19 cellular contexts compared by ENCODE assay signal in genomic region chr5:10468256-10468655, GRCh38. TPM values are rescaled to one million over a fixed set of nuclear protein-coding genes. Genes with fewer than 3 reads are reported as not detected.
DNase-seq lines count a peak whose midpoint lies in the region; ATAC-seq, FAIRE-seq and TF ChIP-seq lines count a peak whose summit lies in the region.
"Had no signal": no experiment of that assay in that cellular context is flagged by ENCODE, and none has a peak within 500 bp of the region (broad histone marks: within the 10 kb centered on the region; RNA-seq: fewer than 3 reads in every experiment).

No MANE protein-coding gene starts in this region.

- H3K27ac Mint-ChIP-seq in neural progenitor cell, result peak overlapping the region; percentile 63
- H3K27ac Mint-ChIP-seq in naive thymus-derived CD8-positive, alpha-beta T cell, result peak overlapping the region in 1 of 10 donors; percentile 50
- H3K27ac Mint-ChIP-seq: CD14-positive monocyte had no signal

- no peak for TF ChIP-seq RAD21 in H1 (IDR thresholded peaks at IDR 0.05 in 1 of 2, conservative IDR thresholded peaks at IDR 0.05 in 1 of 2; ENCODE audit: low read depth in 2 of 2, low read length in 2 of 2)

- no peak overlapping the region for H4K91ac ChIP-seq in H1 (replicated peaks; ENCODE audit: insufficient read length, low read length)

- ATAC-seq in PC-3 (peak; percentile 82), GM18907 (IDR thresholded peaks at IDR 0.05; ENCODE audit: unreplicated experiment) (no peak)
- no peak for ATAC-seq in naive thymus-derived CD8-positive, alpha-beta T cell

- H3K4me1 ChIP-seq in PC-3 (ENCODE audit: insufficient read depth, low read length) (peaks cover 25% of the 10 kb centered on the region), H1 (replicated peaks in 1 of 4; ENCODE audit: control insufficient read depth in 3 of 4, insufficient read depth in 4 of 4, low read length in 3 of 4) (peaks cover 5 to 12% (median 8%) of the 10 kb centered on the region in 4 experiments), neural progenitor cell (no peaks in the 10 kb centered on the region)

- no peak for TF ChIP-seq EP300 in H1 (IDR thresholded peaks at IDR 0.05; ENCODE audit: borderline replicate concordance in 1 of 2, low read depth in 2 of 2, low read length in 2 of 2)

- peak overlapping the region; percentile 13; the same call in 1 of the 2 replicates for H3K9ac ChIP-seq in PC-3 (ENCODE audit: low read length)
- H3K9ac ChIP-seq in H1 (replicated peaks in 1 of 4; ENCODE audit: extremely low read depth in 1 of 4, low read depth in 3 of 4, low read length in 3 of 4), result no peak overlapping the region
- no peak overlapping the region for H3K9ac ChIP-seq in neural progenitor cell

- H3K4me3 ChIP-seq in PC-3 (ENCODE audit: low read length), result peak overlapping the region; percentile 34; the same call in 1 of the 2 replicates
- no peak overlapping the region for H3K4me3 ChIP-seq in H1 (ENCODE audit: extremely low read depth in 1 of 4, insufficient read depth in 2 of 4, low read depth in 3 of 4, low read length in 4 of 4)
- H3K4me3 ChIP-seq in neural progenitor cell, result no peak overlapping the region
- H3K4me3 ChIP-seq: K562, SJCRH30 had no signal

- H3K27ac ChIP-seq in PC-3 (ENCODE audit: low read length), result peak overlapping the region; percentile 68
- no peak overlapping the region for H3K27ac ChIP-seq in H1 (ENCODE audit: low read depth, low read length)
- no peak overlapping the region for H3K27ac ChIP-seq in neural progenitor cell
- H3K27ac ChIP-seq: HL-60, SJCRH30 had no signal

- H3K23me2 ChIP-seq in H1 (ENCODE audit: low read depth, low read length), result no peaks in the 10 kb centered on the region

- H3K56ac ChIP-seq in H1 (replicated peaks; ENCODE audit: insufficient read length, low read depth, low read length), result no peak overlapping the region

- POLR2A ChIA-PET in PC-3 (lab: Charles Lee; ENCODE audit: unreplicated experiment), result interaction anchor here (0.6 kb wide), 1 partner anchor 161 kb away, joined by 3 read pairs; no protein-coding TSS in a partner anchor
- POLR2A ChIA-PET in H1 (lab: Charles Lee; ENCODE audit: partially characterized antibody), result no interaction called here
- POLR2A ChIA-PET in naive thymus-derived CD8-positive, alpha-beta T cell (lab: Charles Lee), result no interaction called here

- H2BK12ac ChIP-seq in H1 (ENCODE audit: low read depth, low read length), result 0 out of 2 replicates have a peak overlapping the region, but pooled peaks have one; percentile 77

- H2BK5ac ChIP-seq in H1 (ENCODE audit: low read depth, low read length), result no peak overlapping the region

- no peaks in the 10 kb centered on the region for H3K9me2 ChIP-seq in PC-3 (replicated peaks; ENCODE audit: low read length)

- H3K9me3 Mint-ChIP-seq in neural progenitor cell, result peaks cover 4% of the 10 kb centered on the region
- H3K9me3 Mint-ChIP-seq in naive thymus-derived CD8-positive, alpha-beta T cell, result peaks cover 0 to 3% (median 0%) of the 10 kb centered on the region in 9 donors

- H2BK20ac ChIP-seq in H1 (ENCODE audit: low read length), result no peak overlapping the region

- H2BK15ac ChIP-seq in H1 (ENCODE audit: low read length), result no peak overlapping the region

- no peaks in the 10 kb centered on the region for H3K27me3 ChIP-seq in PC-3 (ENCODE audit: low read length)
- no peaks in the 10 kb centered on the region for H3K27me3 ChIP-seq in H1 (replicated peaks in 1 of 4; ENCODE audit: control insufficient read depth in 3 of 4, extremely low read depth in 1 of 4, insufficient read depth in 3 of 4, low read length in 3 of 4)
- no peaks in the 10 kb centered on the region for H3K27me3 ChIP-seq in neural progenitor cell
- H3K27me3 ChIP-seq: SJCRH30 had no signal

- WGBS in H1 (ENCODE audit: extremely low coverage in 1 of 2, insufficient coverage in 1 of 2, insufficient read length in 1 of 2, insufficient replicate concordance in 2 of 2, low coverage in 1 of 2, low lambda C conversion rate in 2 of 2, missing lambda C conversion rate in 1 of 2), 2 experiments, result 90% methylated on average over 2 of the region's 2 CpGs; no CpG with 5 or more reads in 1 of the 2 experiments

- H2BK120ac ChIP-seq in H1 (replicated peaks; ENCODE audit: low read depth, low read length), result no peak overlapping the region

- no peak for FAIRE-seq in H1 (lab: Jason Lieb, UNC)
- FAIRE-seq: GM12892, K562 had no signal

- H2AK5ac ChIP-seq in H1 (ENCODE audit: low read depth, low read length), result no peak overlapping the region

- no peak overlapping the region for H4K5ac ChIP-seq in H1 (ENCODE audit: insufficient read length, low read depth, low read length)

- H2AFZ ChIP-seq in PC-3 (ENCODE audit: low read length) (peak overlapping the region; percentile 65; the same call in 1 of the 2 replicates), H1 (ENCODE audit: low read length) (no peak overlapping the region), neural progenitor cell (replicated peaks) (no peak overlapping the region)

- H3K79me1 ChIP-seq in H1 (ENCODE audit: low read depth, low read length), result no peaks in the 10 kb centered on the region

- peaks cover 3% of the 10 kb centered on the region for H3K27me3 Mint-ChIP-seq in neural progenitor cell (ENCODE audit: insufficient read depth, low read depth)
- H3K27me3 Mint-ChIP-seq in naive thymus-derived CD8-positive, alpha-beta T cell, result peaks cover 1 to 13% (median 7%) of the 10 kb centered on the region in 5 donors

- no peak overlapping the region for H3K4ac ChIP-seq in H1 (replicated peaks; ENCODE audit: insufficient read length, low read depth, low read length)

- no peak overlapping the region for H4K8ac ChIP-seq in H1 (ENCODE audit: extremely low read depth, insufficient read depth, low read length)

- peaks cover 3% of the 10 kb centered on the region for H3K36me3 Mint-ChIP-seq in neural progenitor cell
- H3K36me3 Mint-ChIP-seq in naive thymus-derived CD8-positive, alpha-beta T cell, result no peaks in the 10 kb centered on the region

- no TSS peak for BruUV-seq in PC-3 (replicated peaks; lab: Mats Ljungman, UMichigan)

- peak; percentile 41 for DNase-seq in EH (ENCODE audit: low read depth)
- peak; percentile 83 for DNase-seq in PC-3
- DNase-seq in H1 (ENCODE audit: low read depth in 1 of 2, low spot score in 2 of 2), result no peak
- DNase-seq in neural progenitor cell (ENCODE audit: low spot score), result no peak
- DNase-seq in SHP77 treated with DMSO at 0.1 percent for 48 hours (lab: John Stamatoyannopoulos, UW), result no peak
- no peak for DNase-seq in naive thymus-derived CD8-positive, alpha-beta T cell
- DNase-seq in NCI-H1105 treated with DMSO at 0.1 percent for 48 hours (lab: John Stamatoyannopoulos, UW), result no peak
- DNase-seq: DMS 273 treated with DMSO at 0.1 percent for 48 hours, GF-D8, NCI-H1048, NCI-H146, NCI-H2081 treated with DMSO at 0.1 percent for 48 hours, NCI-H510A treated with DMSO at 0.1 percent for 48 hours, SJCRH30 had no signal

- H3K79me2 ChIP-seq in PC-3 (ENCODE audit: low read length), result no peaks in the 10 kb centered on the region
- no peaks in the 10 kb centered on the region for H3K79me2 ChIP-seq in H1 (ENCODE audit: control insufficient read depth in 1 of 2, insufficient read depth in 2 of 2, low read length in 2 of 2)
- no peaks in the 10 kb centered on the region for H3K79me2 ChIP-seq in neural progenitor cell (ENCODE audit: low read depth)

- H3K23ac ChIP-seq in H1 (ENCODE audit: insufficient read length), result no peak overlapping the region

- CTCF ChIA-PET in PC-3 (lab: Charles Lee) (interaction anchor here (0.7 kb wide), 1 partner anchor 160 kb away, joined by 6 read pairs; no protein-coding TSS in a partner anchor), H1 (lab: Charles Lee; ENCODE audit: partially characterized antibody) (interaction anchor here (0.9 to 2.2 kb wide), 10 partner anchors 11 to 177 kb away, joined by 3 to 6 read pairs (median 4); no protein-coding TSS in a partner anchor)

- 0 out of 2 replicates have a peak overlapping the region, but pooled peaks have one; percentile 36 for H3K18ac ChIP-seq in H1 (ENCODE audit: extremely low read depth, low read length)

- H3K36me3 ChIP-seq in PC-3 (ENCODE audit: low read depth, low read length), result no peaks in the 10 kb centered on the region
- H3K36me3 ChIP-seq in H1 (ENCODE audit: control insufficient read depth in 2 of 4, insufficient read depth in 4 of 4, low read length in 3 of 4), result no peaks in the 10 kb centered on the region
- H3K36me3 ChIP-seq in neural progenitor cell, result no peaks in the 10 kb centered on the region
- H3K36me3 ChIP-seq: SJCRH30 had no signal

- TF ChIP-seq CTCF in PC-3 (conservative IDR thresholded peaks at IDR 0.05; ENCODE audit: low read depth, low read length) (no peak), H1 (IDR thresholded peaks at IDR 0.05; ENCODE audit: control extremely low read depth in 1 of 3, insufficient read depth in 1 of 3, low read depth in 1 of 3, low read length in 3 of 3) (no peak), neural progenitor cell (IDR thresholded peaks at IDR 0.05) (no peak)

- no peak for TF ChIP-seq POLR2A in H1 (IDR thresholded peaks at IDR 0.05; ENCODE audit: control extremely low read depth in 1 of 2, low read depth in 2 of 2, low read length in 2 of 2)

- H3K4me2 ChIP-seq in PC-3 (ENCODE audit: low read length), result peak overlapping the region; percentile 71
- H3K4me2 ChIP-seq in H1 (ENCODE audit: insufficient read depth in 1 of 2, low read depth in 2 of 2, low read length in 2 of 2), result no peak overlapping the region
- H3K4me2 ChIP-seq in neural progenitor cell, result no peak overlapping the region

- H3K9me3 ChIP-seq in PC-3 (ENCODE audit: low read length), result no peaks in the 10 kb centered on the region
- H3K9me3 ChIP-seq in H1 (ENCODE audit: insufficient read depth in 2 of 2, low read depth in 1 of 2, low read length in 1 of 2), result no peaks in the 10 kb centered on the region
- H3K9me3 ChIP-seq in neural progenitor cell (ENCODE audit: low read depth), result no peaks in the 10 kb centered on the region
- H3K9me3 ChIP-seq: SJCRH30 had no signal

- H3K4me1 Mint-ChIP-seq in neural progenitor cell, result peaks cover 28% of the 10 kb centered on the region
- peaks cover 2 to 13% (median 7%) of the 10 kb centered on the region in 4 donors for H3K4me1 Mint-ChIP-seq in naive thymus-derived CD8-positive, alpha-beta T cell

- intact Hi-C loops in PC-3 (cut with micrococcal nuclease), result loop anchor here (5.0 kb wide), 1 partner anchor 134 kb away; no protein-coding TSS in a partner anchor

- H3K14ac ChIP-seq in H1 (ENCODE audit: insufficient read length), result no peak overlapping the region

- H3F3A ChIP-seq in PC-3 (ENCODE audit: low read length, unreplicated experiment) (peaks cover 10% of the 10 kb centered on the region), neural progenitor cell (ENCODE audit: low read depth) (no peaks in the 10 kb centered on the region)

- H4K20me1 ChIP-seq in PC-3 (ENCODE audit: low read length), result no peaks in the 10 kb centered on the region
- no peaks in the 10 kb centered on the region for H4K20me1 ChIP-seq in H1 (replicated peaks in 1 of 2; ENCODE audit: control insufficient read depth in 1 of 2, insufficient read depth in 2 of 2, low read length in 2 of 2)
- H4K20me1 ChIP-seq in neural progenitor cell (ENCODE audit: low read depth), result no peaks in the 10 kb centered on the region

- no peak overlapping the region for H3K4me3 Mint-ChIP-seq in neural progenitor cell
- H3K4me3 Mint-ChIP-seq in naive thymus-derived CD8-positive, alpha-beta T cell, result no peak overlapping the region
- H3K4me3 Mint-ChIP-seq: CD14-positive monocyte had no signal

RNA-seq across cellular contexts. Expression of gene ROPN1L, which starts 26.6 kb away (rescaled TPM):
- total RNA-seq in PC-3 (2014; rRNA removed) (0.95 and 1.7 TPM in 2 replicates), neural progenitor cell (ENCODE audit: low replicate concordance) (0.22 TPM in 1 of 2 replicates, not detected in the other)
- 0.38 and 0.73 TPM in 2 replicates for total RNA-seq in H1 (2021; fragmentation: NEBNext Ultra II Directional; extraction: Animal tissue kit (Norgen Biotek cat#: 25700))
- polyA plus RNA-seq in H1 (2011; rRNA removed), result 0.24 and 0.28 TPM in 2 replicates
- 0.34 TPM for polyA plus RNA-seq in H1 (2011; cell fraction: cytosol; rRNA removed)
- polyA plus RNA-seq in H1 (2011; cell fraction: nucleus; rRNA removed), result 0.21 TPM
- polyA plus RNA-seq in H1 (2012, experiment 1 of 2), result 0.15 to 0.46 TPM in 2 of 4 replicates, not detected in the others
- not detected for polyA plus RNA-seq in H1 (2012, experiment 2 of 2)
- polyA plus RNA-seq in H1 (2013, experiment 1 of 2), result 0.22 TPM
- polyA plus RNA-seq in H1 (2013, experiment 2 of 2), result 0.24 TPM
- 0.51 TPM in 1 of 2 replicates, not detected in the other for polyA minus RNA-seq in H1 (2011; rRNA and poly(A)+ RNA removed)
- polyA minus RNA-seq in H1 (2011; cell fraction: cytosol; rRNA and poly(A)+ RNA removed), result not detected
- not detected for polyA minus RNA-seq in H1 (2011; cell fraction: nucleus; rRNA and poly(A)+ RNA removed)
- under 1 TPM in 1 of 2 experiments, not detected in 1; 0.57 TPM for total RNA-seq in naive thymus-derived CD8-positive, alpha-beta T cell
- 1 to 10 TPM; 1.0 to 1.7 (median 1.6) TPM for polyA plus RNA-seq in naive thymus-derived CD8-positive, alpha-beta T cell

Comparison
In these comparisons a context has a peak if more than half of its experiments do, and no peak if none do; other contexts are left out.
1. DNase-seq: peak in EH (single experiment) and PC-3 (single experiment); none in H1 (0 of 2), neural progenitor cell (single experiment), SHP77 treated with DMSO at 0.1 percent for 48 hours (single experiment), naive thymus-derived CD8-positive, alpha-beta T cell (0 of 10) and NCI-H1105 treated with DMSO at 0.1 percent for 48 hours (single experiment).